ENCODE assay signal across 10 cellular contexts in genomic region chr13:71813187-71813586, GRCh38. TPM values are rescaled to one million over a fixed set of nuclear protein-coding genes. Genes with fewer than 3 reads are reported as not detected.
"Had no signal": no experiment of that assay in that cellular context is flagged by ENCODE, and none has a peak within 500 bp of the region (broad histone marks: within the 10 kb centered on the region; RNA-seq: fewer than 3 reads in every experiment).

No MANE protein-coding gene starts in this region.

- H3K4me1 ChIP-seq: HAP-1 had no signal

- H3K4me3 Mint-ChIP-seq: HFFc6, IgD-negative memory B cell had no signal

- H3K9me3 Mint-ChIP-seq: IgD-negative memory B cell had no signal

- H3K36me3 ChIP-seq: HAP-1 had no signal

- H3K4me1 Mint-ChIP-seq: IgD-negative memory B cell had no signal

- ATAC-seq: HCT116, HepG2 had no signal

- H3K4me3 ChIP-seq: GM23248, HAP-1 had no signal

- H3K9me3 ChIP-seq: HAP-1 had no signal

- H3K27me3 Mint-ChIP-seq: IgD-negative memory B cell had no signal

- H3K27ac ChIP-seq: GM23248, KMS-11 had no signal

- H3K27ac Mint-ChIP-seq: HFFc6, IgD-negative memory B cell had no signal

- H3K36me3 Mint-ChIP-seq: IgD-negative memory B cell had no signal

- DNase-seq: GM23248, GOT3, H7, HFFc6, KBM-7 had no signal

RNA-seq across cellular contexts. Expression of gene DACH1, which starts 53.8 kb away (rescaled TPM):
- total RNA-seq: GM23248, HepG2, HFFc6 had no signal
